ENCODE assay signal across 21 cellular contexts in genomic region chr4:86771141-86771540, GRCh38.
A peak's percentile ranks its signal among the peaks of the same experiment; 100 is the strongest.
DNase-seq lines count a peak whose midpoint lies in the region; ATAC-seq, FAIRE-seq and TF ChIP-seq lines count a peak whose summit lies in the region.
"Had no signal": no experiment of that assay in that cellular context is flagged by ENCODE, and none has a peak within 500 bp of the region (broad histone marks: within the 10 kb centered on the region; RNA-seq: fewer than 3 reads in every experiment).

No MANE protein-coding gene starts in this region.

- ATAC-seq in K562 (no peak), HG03196 (IDR thresholded peaks at IDR 0.05; ENCODE audit: unreplicated experiment) (no peak)
- ATAC-seq: CD8-positive, alpha-beta T cell had no signal

- no peaks in the 10 kb centered on the region for H3K27me3 ChIP-seq in H9 (ENCODE audit: insufficient read depth, low read length)
- H3K27me3 ChIP-seq in K562 (ENCODE audit: control insufficient read depth in 2 of 2, insufficient read depth in 2 of 2, low read length in 2 of 2): no peaks in the 10 kb centered on the region
- no peaks in the 10 kb centered on the region for H3K27me3 ChIP-seq in neural cell (ENCODE audit: insufficient read depth, low read depth, low read length)
- H3K27me3 ChIP-seq: BLaER1 had no signal

- H3K9me2 ChIP-seq in neural cell (ENCODE audit: insufficient read depth, low read length): no peaks in the 10 kb centered on the region

- H3K9ac ChIP-seq in H9 (ENCODE audit: extremely low read depth, insufficient read length, low read length) (no peak overlapping the region), K562 (ENCODE audit: insufficient read depth in 1 of 2, low read depth in 2 of 2, low read length in 2 of 2) (no peak overlapping the region), neural cell (ENCODE audit: low read length) (no peak overlapping the region)
- H3K9ac ChIP-seq: BLaER1 had no signal

- H3K4me2 ChIP-seq in H9 (ENCODE audit: insufficient read depth, insufficient read length, low read length) (no peak overlapping the region), K562 (ENCODE audit: insufficient read depth, low read length) (no peak overlapping the region), neural cell (ENCODE audit: low read length) (no peak overlapping the region)
- H3K4me2 ChIP-seq: BLaER1 had no signal

- no peak overlapping the region for H3K56ac ChIP-seq in H9 (ENCODE audit: insufficient read length, low read depth, low read length)

- H3K4me1 Mint-ChIP-seq in H9: peaks cover 0 to 3% of the 10 kb centered on the region in 2 experiments; a peak in 2 of 4 replicates
- H3K4me1 Mint-ChIP-seq: B cell; CD4-positive, CD25-positive, alpha-beta regulatory T cell had no signal

- H3K27me3 Mint-ChIP-seq in H9 (ENCODE audit: low read depth): no peaks in the 10 kb centered on the region

- H2BK15ac ChIP-seq in H9 (ENCODE audit: low read depth, low read length): no peak overlapping the region

- no peak overlapping the region for H3K18ac ChIP-seq in H9 (ENCODE audit: insufficient read length, low read depth, low read length)

- no peak overlapping the region for H2BK12ac ChIP-seq in H9 (ENCODE audit: insufficient read length, low read depth, low read length)

- H3K9me3 ChIP-seq in H9 (ENCODE audit: control insufficient read depth, low read depth, low read length): no peaks in the 10 kb centered on the region
- H3K9me3 ChIP-seq in K562 (replicated peaks; ENCODE audit: control insufficient read depth, insufficient read depth, low read depth, low read length): no peaks in the 10 kb centered on the region
- H3K9me3 ChIP-seq in neural cell (ENCODE audit: low read length): no peaks in the 10 kb centered on the region
- H3K9me3 ChIP-seq: BLaER1, Caco-2 had no signal

- no peak overlapping the region for H2BK120ac ChIP-seq in H9 (ENCODE audit: low read depth, low read length, poor library complexity, severe bottlenecking)

- no peak for TF ChIP-seq POLR2A in K562 (conservative IDR thresholded peaks at IDR 0.05)

- H4K20me1 ChIP-seq in H9 (ENCODE audit: control insufficient read depth, insufficient read depth, insufficient read length) (no peaks in the 10 kb centered on the region), K562 (replicated peaks; ENCODE audit: control insufficient read depth, insufficient read depth, low read length) (no peaks in the 10 kb centered on the region), neural cell (ENCODE audit: insufficient read depth) (no peaks in the 10 kb centered on the region)
- H4K20me1 ChIP-seq: BLaER1 had no signal

- POLR2A ChIA-PET in K562 (lab: Yijun Ruan, JAX): no interaction called here

- CTCF ChIA-PET in K562 (lab: Yijun Ruan, JAX; ENCODE audit: low intra/inter-chr PET ratio): no interaction called here

- TF ChIP-seq RAD21 in K562 (CRISPR knock-in tag; conservative IDR thresholded peaks at IDR 0.05 in 1 of 2, IDR thresholded peaks at IDR 0.05 in 1 of 2) (no peak), neural cell (conservative IDR thresholded peaks at IDR 0.05) (no peak)

- H2BK20ac ChIP-seq in H9 (ENCODE audit: low read depth, low read length, poor library complexity, severe bottlenecking): no peak overlapping the region

- intact Hi-C loops in K562 (cut with micrococcal nuclease): no loop called here

- no peaks in the 10 kb centered on the region for H3F3A ChIP-seq in neural cell (ENCODE audit: insufficient read depth, low read length, poor library complexity, severe bottlenecking)

- DNase-seq in H9 (no peak), K562 (ENCODE audit: extremely low read depth in 1 of 4, low spot score in 3 of 4) (no peak), cerebellum (ENCODE audit: low spot score) (no peak), pons (ENCODE audit: low spot score) (no peak)
- DNase-seq: Caco-2; CD4-positive, CD25-positive, alpha-beta regulatory T cell; CD8-positive, alpha-beta T cell; DMS153; DND-41; GOT3; HCEC 1CT had no signal

- H3K27ac ChIP-seq in H9 (ENCODE audit: insufficient read length, low read depth, low read length): peak overlapping the region; percentile 61
- H3K27ac ChIP-seq in K562 (ENCODE audit: extremely low read depth, low read depth, low read length): no peak overlapping the region
- H3K27ac ChIP-seq in neural cell (ENCODE audit: low read length): no peak overlapping the region
- H3K27ac ChIP-seq: 22Rv1, BLaER1, C4-2B had no signal

- no peak overlapping the region for H2AK5ac ChIP-seq in H9 (ENCODE audit: insufficient read length, low read length)

- TF ChIP-seq EP300 in K562 (IDR thresholded peaks at IDR 0.05; ENCODE audit: low read length): no peak
- TF ChIP-seq EP300 in neural cell (conservative IDR thresholded peaks at IDR 0.05; ENCODE audit: poor library complexity, severe bottlenecking): peak; percentile 41

- no peaks in the 10 kb centered on the region for H3K79me1 ChIP-seq in H9 (ENCODE audit: insufficient read depth, low read depth, low read length, poor library complexity, severe bottlenecking)

- H3K4me3 Mint-ChIP-seq in H9: no peak overlapping the region
- H3K4me3 Mint-ChIP-seq: B cell; CD4-positive, CD25-positive, alpha-beta regulatory T cell; CD8-positive, alpha-beta T cell had no signal

- H3K4me1 ChIP-seq in H9 (ENCODE audit: insufficient read depth, low read length) (no peaks in the 10 kb centered on the region), K562 (replicated peaks in 1 of 2; ENCODE audit: control insufficient read depth in 2 of 2, insufficient read depth in 2 of 2, low read length in 2 of 2) (no peaks in the 10 kb centered on the region)
- H3K4me1 ChIP-seq: BLaER1, Caco-2 had no signal

- H2BK5ac ChIP-seq in H9 (ENCODE audit: insufficient read length, low read length): no peak overlapping the region

- no peak overlapping the region for H3K4me3 ChIP-seq in K562
- H3K4me3 ChIP-seq in neural cell (ENCODE audit: low read length): no peak overlapping the region
- H3K4me3 ChIP-seq: BLaER1 had no signal

- no peak for TF ChIP-seq CTCF in H9 (conservative IDR thresholded peaks at IDR 0.05)
- no peak for TF ChIP-seq CTCF in K562 (IDR thresholded peaks at IDR 0.05 in 2 of 3, conservative IDR thresholded peaks at IDR 0.05 in 1 of 3; ENCODE audit: insufficient read depth in 2 of 3, low read depth in 1 of 3, low read length in 3 of 3)
- TF ChIP-seq CTCF in neural cell (IDR thresholded peaks at IDR 0.05; ENCODE audit: poor library complexity, severe bottlenecking): no peak

- FAIRE-seq in K562 (lab: Jason Lieb, UNC): peak; percentile 11
- FAIRE-seq: A204.1, G401.6, GM12892, H54 had no signal

- H3T11ph ChIP-seq in H9 (ENCODE audit: low read length): no peak overlapping the region

- H3K23ac ChIP-seq in H9 (ENCODE audit: insufficient read length, low read depth, low read length): no peak overlapping the region

- H4K8ac ChIP-seq in H9 (replicated peaks; ENCODE audit: insufficient read length, low read depth, low read length): no peak overlapping the region

- H3K14ac ChIP-seq in H9 (ENCODE audit: insufficient read depth, low read length): no peak overlapping the region

- H3K36me3 ChIP-seq in K562 (ENCODE audit: control insufficient read depth, insufficient read depth, low read length) (no peaks in the 10 kb centered on the region), neural cell (ENCODE audit: insufficient read depth, low read length) (no peaks in the 10 kb centered on the region)
- H3K36me3 ChIP-seq: BLaER1 had no signal

- no peaks in the 10 kb centered on the region for H3K9me3 Mint-ChIP-seq in H9
- H3K9me3 Mint-ChIP-seq: CD8-positive, alpha-beta T cell had no signal

- no peak overlapping the region for H3K27ac Mint-ChIP-seq in H9
- H3K27ac Mint-ChIP-seq: B cell; CD4-positive, CD25-positive, alpha-beta regulatory T cell; CD8-positive, alpha-beta T cell had no signal

- H3K4ac ChIP-seq in H9 (ENCODE audit: low read depth, low read length): no peak overlapping the region

- H3K9me1 ChIP-seq in K562 (ENCODE audit: control insufficient read depth, insufficient read depth, low read length): no peaks in the 10 kb centered on the region

- H3K23me2 ChIP-seq in H9 (ENCODE audit: insufficient read length, low read depth, low read length, poor library complexity, severe bottlenecking): no peaks in the 10 kb centered on the region

- no peak overlapping the region for H4K91ac ChIP-seq in H9 (ENCODE audit: insufficient read length, low read depth, low read length)

- WGBS in H9 (ENCODE audit: extremely low coverage, insufficient read length, low lambda C conversion rate): no CpG with 5 or more reads among the region's 1 CpG
- WGBS in K562 (ENCODE audit: insufficient coverage, low coverage, missing lambda C conversion rate): 0% methylated on average over 1 of the region's 1 CpG

- no peak overlapping the region for H4K5ac ChIP-seq in H9 (ENCODE audit: insufficient read length, low read depth, low read length)

- H3K79me2 ChIP-seq in H9 (ENCODE audit: insufficient read depth, low read length) (no peaks in the 10 kb centered on the region), K562 (ENCODE audit: control insufficient read depth, insufficient read depth, low read length) (no peaks in the 10 kb centered on the region), neural cell (replicated peaks; ENCODE audit: insufficient read depth, low read length) (no peaks in the 10 kb centered on the region)

- in situ Hi-C loops in K562 (cut with MboI): no loop called here

- H2AFZ ChIP-seq in H9 (ENCODE audit: low read length) (no peak overlapping the region), K562 (ENCODE audit: low read depth, low read length) (no peak overlapping the region), neural cell (ENCODE audit: low read depth, low read length) (no peak overlapping the region)

- no TSS peak for BruUV-seq in K562 (replicated peaks; lab: Mats Ljungman, UMichigan)

- H3K36me3 Mint-ChIP-seq in H9 (ENCODE audit: insufficient read depth in 1 of 3, low read depth in 3 of 3): peaks cover 21 to 58% (median 51%) of the 10 kb centered on the region in 3 experiments; a peak in 6 of 7 replicates
- H3K36me3 Mint-ChIP-seq: CD8-positive, alpha-beta T cell had no signal

TF ChIP-seq in K562, 482 proteins besides CTCF, POLR2A, EP300 and RAD21:
- TF ChIP-seq NR3C1 (CRISPR knock-in tag; IDR thresholded peaks at IDR 0.05) (no peak), MED1 (CRISPR knock-in tag; IDR thresholded peaks at IDR 0.05; ENCODE audit: borderline replicate concordance) (no peak)
